Comparison of ENCODE assay signal across 18 cellular contexts in the genomic region with DNA sequence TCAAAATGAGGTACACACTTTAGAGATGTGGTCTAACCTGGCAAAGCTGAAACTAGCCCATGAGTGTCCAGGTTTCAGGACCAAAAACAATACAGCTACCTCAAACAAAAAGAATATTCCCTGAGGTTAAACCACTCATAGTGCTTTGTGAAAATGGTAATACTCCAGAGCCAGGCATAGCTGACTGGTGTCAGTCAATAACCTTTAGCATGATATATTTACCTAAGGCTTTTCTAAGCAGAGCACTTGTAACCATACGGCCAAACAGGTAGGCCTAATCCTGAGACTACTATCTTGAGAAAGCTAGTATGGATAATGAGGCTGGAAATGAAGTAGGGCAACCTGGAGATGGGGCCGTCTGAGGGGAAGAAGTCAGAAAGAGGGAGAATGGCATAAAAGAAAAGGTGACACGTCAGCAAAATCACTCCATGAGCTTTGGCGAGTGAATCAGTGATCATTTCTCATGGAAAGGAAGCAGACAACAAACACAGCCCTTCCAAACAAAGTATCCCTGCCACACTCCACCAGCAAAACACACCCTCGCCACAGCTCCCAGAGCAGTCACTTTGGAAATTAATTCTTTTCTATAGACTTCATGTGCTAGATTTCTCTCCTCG. TPM values are rescaled to one million over a fixed set of nuclear protein-coding genes. Genes with fewer than 3 reads are reported as not detected.
"Had no signal": no experiment of that assay in that cellular context is flagged by ENCODE, and none has a peak within 500 bp of the region (broad histone marks: within the 10 kb centered on the region; RNA-seq: fewer than 3 reads in every experiment).

No MANE protein-coding gene starts in this region.

- H3K4me3 ChIP-seq: heart right ventricle, mucosa of descending colon, ovary, upper lobe of right lung had no signal

- H3K36me3 ChIP-seq: heart right ventricle, ovary, upper lobe of right lung had no signal

- DNase-seq: activated CD4-positive, alpha-beta T cell treated with anti-CD3 and anti-CD28 coated beads, Interleukin-2, amount 50 U/mL, for 48 hours; activated CD4-positive, CD25-positive, alpha-beta regulatory T cell treated with anti-CD3 and anti-CD28 coated beads, Interleukin-2, amount 50 U/mL, for 72 hours; activated T-cell treated with anti-CD3 and anti-CD28 coated beads for 4 hours; effector CD4-positive, alpha-beta T cell; heart right ventricle; immature natural killer cell; kidney glomerular epithelial cell; mucosa of descending colon; naive B cell; ovary; stimulated activated naive B cell treated with anti-CD40 and anti-IgM and Interleukin-4, amounts not matched to agents 10 μg/mL and 1 μg/mL and 100 μg/mL, for 72 hours; T-helper 9 cell; upper lobe of right lung had no signal

- H3K9me3 ChIP-seq: heart right ventricle, mucosa of descending colon, ovary, upper lobe of right lung had no signal

- H3K27ac ChIP-seq: heart right ventricle, ovary, upper lobe of right lung had no signal

- H3K27me3 ChIP-seq: ovary, upper lobe of right lung had no signal

- ATAC-seq: esophagus mucosa; heart right ventricle; mucosa of descending colon; stimulated activated naive B cell treated with anti-CD40 and anti-IgM and Interleukin-4, amounts not matched to agents 10 μg/mL and 1 μg/mL and 100 μg/mL, for 72 hours; upper lobe of right lung had no signal

RNA-seq across cellular contexts. Expression of gene LRRC52, which starts 1.7 kb away (rescaled TPM):
- total RNA-seq: activated T-helper 1 cell treated with anti-CD3 and anti-CD28 coated beads, Interleukin-12 subunit alpha, Interleukin-12 subunit beta, Interleukin-2, Interleukin-4 antibody, amounts not matched to agents 30 ng/mL and 10 ng/mL and 1 ng/mL, durations not matched to agents 14 hours and 24 hours and 36 hours; cerebellum; esophagus mucosa; liver; ovary; renal cortical epithelial cell had no signal
- polyA plus RNA-seq: immature natural killer cell, liver, ovary had no signal
